Comparison of ENCODE assay signal across 9 cellular contexts in genomic region chr19:8269724-8270123, GRCh38. TPM values are rescaled to one million over a fixed set of nuclear protein-coding genes. Genes with fewer than 3 reads are reported as not detected.
DNase-seq lines count a peak whose midpoint lies in the region; ATAC-seq lines count a peak whose summit lies in the region.
"Had no signal": no experiment of that assay in that cellular context is flagged by ENCODE, and none has a peak within 500 bp of the region (broad histone marks: within the 10 kb centered on the region; RNA-seq: fewer than 3 reads in every experiment).

No MANE protein-coding gene starts in this region.

- H3K4me1 Mint-ChIP-seq in activated T-cell treated with anti-CD3 and anti-CD28 coated beads, Interleukin-2, amount 50 U/mL, for 72 hours (ENCODE audit: low read depth), result peaks cover 17% of the 10 kb centered on the region

- H3K79me1 ChIP-seq in mesendoderm (ENCODE audit: low read length), result no peaks in the 10 kb centered on the region

- H3K9me3 ChIP-seq in BLaER1, result no peaks in the 10 kb centered on the region

- H3K27ac Mint-ChIP-seq in activated T-cell treated with anti-CD3 and anti-CD28 coated beads, Interleukin-2, amount 50 U/mL, for 72 hours, result peak overlapping the region; percentile 96

- H4K20me1 ChIP-seq in BLaER1, result no peaks in the 10 kb centered on the region

- ATAC-seq in GM19395 (IDR thresholded peaks at IDR 0.05; ENCODE audit: unreplicated experiment) (peak; percentile 5), HG03139 (IDR thresholded peaks at IDR 0.05; ENCODE audit: unreplicated experiment) (no peak), HG02588 (IDR thresholded peaks at IDR 0.05; ENCODE audit: unreplicated experiment) (no peak)
- ATAC-seq in activated T-cell treated with anti-CD3 and anti-CD28 coated beads, Interleukin-2, amount 50 U/mL, for 72 hours (replicated peaks in 1 of 2), result no peak

- H3K79me2 ChIP-seq in mesendoderm (ENCODE audit: control insufficient read depth, insufficient read depth, low read length), result no peaks in the 10 kb centered on the region
- H3K79me2 ChIP-seq: hepatocyte had no signal

- H2BK15ac ChIP-seq in mesendoderm (replicated peaks; ENCODE audit: low read depth), result no peak overlapping the region

- no peak overlapping the region for H3K18ac ChIP-seq in mesendoderm (ENCODE audit: low read length)

- H3K4ac ChIP-seq in mesendoderm (ENCODE audit: low read depth, low read length), result no peak overlapping the region

- no peak overlapping the region for H2BK5ac ChIP-seq in mesendoderm (ENCODE audit: low read length)

- peak overlapping the region; percentile 87 for H3K27ac ChIP-seq in BLaER1
- H3K27ac ChIP-seq in mesendoderm (ENCODE audit: low read depth, low read length), result no peak overlapping the region
- H3K27ac ChIP-seq: hepatocyte had no signal

- peaks cover 42% of the 10 kb centered on the region for H3K4me1 ChIP-seq in BLaER1
- no peaks in the 10 kb centered on the region for H3K4me1 ChIP-seq in mesendoderm (ENCODE audit: control insufficient read depth, low read depth, low read length)

- no peaks in the 10 kb centered on the region for H3K36me3 Mint-ChIP-seq in activated T-cell treated with anti-CD3 and anti-CD28 coated beads, Interleukin-2, amount 50 U/mL, for 72 hours (ENCODE audit: insufficient read depth in 2 of 2)

- peak overlapping the region; percentile 5 for H3K56ac ChIP-seq in mesendoderm (ENCODE audit: low read length)

- H3K9ac ChIP-seq in BLaER1 (0 out of 2 replicates have a peak overlapping the region, but pooled peaks have one; percentile 80), mesendoderm (ENCODE audit: low read length) (no peak overlapping the region)

- H3K4me3 Mint-ChIP-seq in activated T-cell treated with anti-CD3 and anti-CD28 coated beads, Interleukin-2, amount 50 U/mL, for 72 hours, result peak overlapping the region; percentile 78 to 93

- H3K23ac ChIP-seq in mesendoderm (ENCODE audit: low read length), result no peak overlapping the region

- 0 out of 2 replicates have a peak overlapping the region, but pooled peaks have one; percentile 52 for H3K4me3 ChIP-seq in BLaER1
- H3K4me3 ChIP-seq in mesendoderm (ENCODE audit: low read length), result no peak overlapping the region
- H3K4me3 ChIP-seq: hepatocyte had no signal

- WGBS in mesendoderm (ENCODE audit: extremely low coverage, insufficient coverage, low lambda C conversion rate), result no CpG with 5 or more reads among the region's 3 CpGs

- no peak overlapping the region for H2AK5ac ChIP-seq in mesendoderm (ENCODE audit: low read length)

- no peak overlapping the region for H4K8ac ChIP-seq in mesendoderm (ENCODE audit: low read depth, low read length)

- no peak overlapping the region for H4K5ac ChIP-seq in mesendoderm (ENCODE audit: low read length)

- peak overlapping the region; percentile 85 for H3K4me2 ChIP-seq in BLaER1
- H3K4me2 ChIP-seq in mesendoderm (ENCODE audit: low read length), result no peak overlapping the region

- no peak overlapping the region for H2BK120ac ChIP-seq in mesendoderm (ENCODE audit: low read depth, low read length)

- H3K9me3 Mint-ChIP-seq in activated T-cell treated with anti-CD3 and anti-CD28 coated beads, Interleukin-2, amount 50 U/mL, for 72 hours, result no peaks in the 10 kb centered on the region

- H3K27me3 Mint-ChIP-seq in activated T-cell treated with anti-CD3 and anti-CD28 coated beads, Interleukin-2, amount 50 U/mL, for 72 hours (ENCODE audit: low read depth), result no peaks in the 10 kb centered on the region

- H3K36me3 ChIP-seq in BLaER1, result no peaks in the 10 kb centered on the region
- H3K36me3 ChIP-seq in mesendoderm (ENCODE audit: control insufficient read depth, insufficient read depth, low read length), result no peaks in the 10 kb centered on the region

- H3K27me3 ChIP-seq in BLaER1 (no peaks in the 10 kb centered on the region), mesendoderm (ENCODE audit: insufficient read depth, low read length, poor library complexity) (no peaks in the 10 kb centered on the region)
- H3K27me3 ChIP-seq: hepatocyte had no signal

- no peak for DNase-seq in activated T-cell treated with anti-CD3 and anti-CD28 coated beads, Interleukin-2, amount 50 U/mL, for 72 hours
- no peak for DNase-seq in mesendoderm
- no peak for DNase-seq in NCI-H1417 treated with DMSO at 0.1 percent for 48 hours (lab: John Stamatoyannopoulos, UW)
- no peak for DNase-seq in hypothalamus (lab: John Stamatoyannopoulos, UW)

RNA-seq across cellular contexts. Expression of gene CD320, which starts 38.4 kb away (rescaled TPM):
- 10 to 100 TPM; 32.0 to 38.9 TPM for total RNA-seq in activated T-cell treated with anti-CD3 and anti-CD28 coated beads, Interleukin-2, amount 50 U/mL, for 72 hours
- 44.9 TPM for polyA plus RNA-seq in mesendoderm (2013, experiment 1 of 2)
- polyA plus RNA-seq in mesendoderm (2013, experiment 2 of 2), result 45.2 TPM

RNA-seq across cellular contexts. Expression of gene NDUFA7, which starts 51.5 kb away (rescaled TPM):
- total RNA-seq in activated T-cell treated with anti-CD3 and anti-CD28 coated beads, Interleukin-2, amount 50 U/mL, for 72 hours, result 10 to 100 TPM; 59.4 to 62.5 TPM
- 140 TPM for polyA plus RNA-seq in mesendoderm (2013, experiment 1 of 2)
- 141 TPM for polyA plus RNA-seq in mesendoderm (2013, experiment 2 of 2)

RNA-seq across cellular contexts. Expression of gene RPS28, which starts 51.6 kb away (rescaled TPM):
- 1,000 to 10,000 TPM; 2,463 to 2,605 TPM for total RNA-seq in activated T-cell treated with anti-CD3 and anti-CD28 coated beads, Interleukin-2, amount 50 U/mL, for 72 hours
- 1,804 TPM for polyA plus RNA-seq in mesendoderm (2013, experiment 1 of 2)
- 1,761 TPM for polyA plus RNA-seq in mesendoderm (2013, experiment 2 of 2)
